16 cellular contexts compared by ENCODE assay signal in the genomic region with DNA sequence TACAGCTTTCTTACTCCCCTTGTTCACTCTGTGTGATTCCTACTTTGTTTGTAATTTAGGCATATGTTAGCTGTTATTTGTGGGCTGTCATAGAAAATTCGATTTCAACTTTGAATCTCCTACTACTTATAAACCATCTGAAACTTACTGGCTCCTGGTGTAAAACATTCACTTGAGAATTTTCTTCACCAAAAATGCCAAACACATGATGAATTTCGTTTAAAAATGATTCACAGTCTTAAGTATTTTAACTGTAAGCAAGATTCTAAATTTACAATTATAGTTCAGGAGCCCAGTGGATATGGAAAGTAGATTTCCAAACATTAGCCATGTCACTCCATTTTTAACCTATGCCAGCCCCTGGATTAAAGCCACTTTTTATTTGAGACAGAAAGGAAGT. TPM values are rescaled to one million over a fixed set of nuclear protein-coding genes. Genes with fewer than 3 reads are reported as not detected.
DNase-seq lines count a peak whose midpoint lies in the region; ATAC-seq and TF ChIP-seq lines count a peak whose summit lies in the region.
"Had no signal": no experiment of that assay in that cellular context is flagged by ENCODE, and none has a peak within 500 bp of the region (broad histone marks: within the 10 kb centered on the region; RNA-seq: fewer than 3 reads in every experiment).

No MANE protein-coding gene starts in this region.

- H3K27ac ChIP-seq in skeletal muscle tissue (ENCODE audit: low read depth, low read length) = peak overlapping the region; percentile 99

- DNase-seq in BJ (ENCODE audit: low read depth) (peak; percentile 68), RPMI8226 (peak; percentile 46), fibroblast of the aortic adventitia (ENCODE audit: low read depth) (peak; percentile 78), progenitor cell of endocrine pancreas (ENCODE audit: low spot score, unreplicated experiment) (no peak), Kasumi-1 (lab: John Stamatoyannopoulos, UW) (no peak), NCI-H2227 (lab: John Stamatoyannopoulos, UW; ENCODE audit: unreplicated experiment) (no peak)
- DNase-seq: activated CD4-positive, alpha-beta T cell treated with anti-CD3 and anti-CD28 coated beads, Interleukin-2, amount 50 U/mL, for 1 hour; activated naive CD4-positive, alpha-beta T cell treated with anti-CD3 and anti-CD28 coated beads for 36 hours; mesendoderm; NCI-H2171; SHP77; stimulated activated CD4-positive, alpha-beta T cell treated with anti-CD3 and anti-CD28 coated beads, Interleukin-12 subunit alpha, Interleukin-12 subunit beta, amount 100 ng/mL, for 4 hours had no signal

- ATAC-seq in GM19395 (IDR thresholded peaks at IDR 0.05; ENCODE audit: unreplicated experiment) = no peak
- ATAC-seq: stimulated activated memory B cell treated with anti-CD40 and anti-IgM and Interleukin-4, amounts not matched to agents 10 μg/mL and 1 μg/mL and 100 μg/mL, for 72 hours had no signal

- no peaks in the 10 kb centered on the region for H3K9me3 Mint-ChIP-seq in progenitor cell of endocrine pancreas (ENCODE audit: low read depth)
- H3K9me3 Mint-ChIP-seq: activated naive CD4-positive, alpha-beta T cell treated with anti-CD3 and anti-CD28 coated beads for 36 hours; IgD-negative memory B cell; stimulated activated memory B cell treated with anti-CD40 and anti-IgM and Interleukin-4, amounts not matched to agents 10 μg/mL and 1 μg/mL and 100 μg/mL, for 72 hours had no signal

- H3K27ac Mint-ChIP-seq in progenitor cell of endocrine pancreas = no peak overlapping the region
- H3K27ac Mint-ChIP-seq: activated naive CD4-positive, alpha-beta T cell treated with anti-CD3 and anti-CD28 coated beads for 36 hours; IgD-negative memory B cell; stimulated activated memory B cell treated with anti-CD40 and anti-IgM and Interleukin-4, amounts not matched to agents 10 μg/mL and 1 μg/mL and 100 μg/mL, for 72 hours had no signal

- POLR2A ChIA-PET in BJ (lab: Charles Lee) = no interaction called here

- H3K36me3 ChIP-seq in BJ (ENCODE audit: control insufficient read depth, insufficient read depth, low read length) = no peaks in the 10 kb centered on the region
- peaks cover 0 to under 1% (median 0%) of the 10 kb centered on the region in 3 donors for H3K36me3 ChIP-seq in skeletal muscle tissue (ENCODE audit: control insufficient read depth in 3 of 3, insufficient read depth in 3 of 3, low read length in 3 of 3)

- peaks cover 14 to 31% (median 22%) of the 10 kb centered on the region in 3 donors for H3K4me1 ChIP-seq in skeletal muscle tissue (ENCODE audit: control insufficient read depth in 3 of 3, insufficient read depth in 3 of 3, low read length in 3 of 3)

- H3K27me3 ChIP-seq in BJ (ENCODE audit: control insufficient read depth, insufficient read depth, low read length) (no peaks in the 10 kb centered on the region), skeletal muscle tissue (ENCODE audit: control insufficient read depth in 3 of 3, insufficient read depth in 3 of 3, low read length in 3 of 3) (no peaks in the 10 kb centered on the region)

- H3K4me3 ChIP-seq in BJ (ENCODE audit: low read depth, low read length) (peak overlapping the region; percentile 45), fibroblast of the aortic adventitia (ENCODE audit: low read depth, low read length) (peak overlapping the region; percentile 79), skeletal muscle tissue (ENCODE audit: low read length in 3 of 3) (peak overlapping the region; percentile 86 to 93 (median 87))

- no peak for TF ChIP-seq CTCF in BJ (IDR thresholded peaks at IDR 0.05; ENCODE audit: insufficient read depth, low read depth, low read length)
- no peak for TF ChIP-seq CTCF in fibroblast of the aortic adventitia (IDR thresholded peaks at IDR 0.05; ENCODE audit: insufficient read depth, low read length)
- TF ChIP-seq CTCF in progenitor cell of endocrine pancreas (IDR thresholded peaks at IDR 0.05; ENCODE audit: unreplicated experiment) = no peak

- CTCF ChIA-PET in BJ (lab: Yijun Ruan, JAX) = interaction anchor here (0.7 to 6.5 kb wide), 4 partner anchors 25 to 92 kb away, joined by 3 to 136 read pairs (median 5); no protein-coding TSS in a partner anchor

- H3K9me3 ChIP-seq in skeletal muscle tissue (ENCODE audit: control insufficient read depth in 3 of 3, low read length in 3 of 3) = no peaks in the 10 kb centered on the region

- H3K4me3 Mint-ChIP-seq in progenitor cell of endocrine pancreas (ENCODE audit: low read depth) = no peak overlapping the region
- H3K4me3 Mint-ChIP-seq: activated naive CD4-positive, alpha-beta T cell treated with anti-CD3 and anti-CD28 coated beads for 36 hours; IgD-negative memory B cell; stimulated activated memory B cell treated with anti-CD40 and anti-IgM and Interleukin-4, amounts not matched to agents 10 μg/mL and 1 μg/mL and 100 μg/mL, for 72 hours had no signal

- H3K36me3 Mint-ChIP-seq in progenitor cell of endocrine pancreas (ENCODE audit: insufficient read depth) = no peaks in the 10 kb centered on the region
- H3K36me3 Mint-ChIP-seq: IgD-negative memory B cell; stimulated activated memory B cell treated with anti-CD40 and anti-IgM and Interleukin-4, amounts not matched to agents 10 μg/mL and 1 μg/mL and 100 μg/mL, for 72 hours had no signal

- peaks cover 26% of the 10 kb centered on the region for H3K27me3 Mint-ChIP-seq in progenitor cell of endocrine pancreas

- peak overlapping the region; percentile 84 to 97 (median 94) for H3K9ac ChIP-seq in skeletal muscle tissue (ENCODE audit: low read depth in 1 of 3, low read length in 3 of 3)

- H3K4me1 Mint-ChIP-seq in progenitor cell of endocrine pancreas (ENCODE audit: low read depth) = peaks cover 10% of the 10 kb centered on the region

RNA-seq across cellular contexts. Expression of gene CPED1, which starts 3.1 kb away (rescaled TPM):
- 18.3 and 22.0 TPM in 2 replicates for polyA plus RNA-seq in BJ (2011; rRNA removed)
- 34.9 and 35.6 TPM in 2 replicates for polyA minus RNA-seq in BJ (2011; rRNA and poly(A)+ RNA removed)
- total RNA-seq in fibroblast of the aortic adventitia (ENCODE audit: low replicate concordance) (30.0 and 119 TPM in 2 replicates), skeletal muscle tissue (14.6 TPM), progenitor cell of endocrine pancreas (0.80 and 1.1 TPM in 2 replicates)
- total RNA-seq: activated naive CD4-positive, alpha-beta T cell treated with anti-CD3 and anti-CD28 coated beads for 36 hours had no signal

RNA-seq across cellular contexts. Expression of gene ING3, which starts 41.0 kb away (rescaled TPM):
- polyA plus RNA-seq in BJ (2011; rRNA removed) = 4.4 and 8.4 TPM in 2 replicates
- 3.1 and 6.5 TPM in 2 replicates for polyA minus RNA-seq in BJ (2011; rRNA and poly(A)+ RNA removed)
- total RNA-seq in fibroblast of the aortic adventitia (ENCODE audit: low replicate concordance) (6.7 and 26.3 TPM in 2 replicates), skeletal muscle tissue (11.5 TPM), progenitor cell of endocrine pancreas (27.4 and 28.3 TPM in 2 replicates)

Comparison
In these comparisons a context has a peak if more than half of its experiments do, and no peak if none do; other contexts are left out.
1. DNase-seq: peak in BJ (single experiment), RPMI8226 (single experiment) and fibroblast of the aortic adventitia (single experiment); none in progenitor cell of endocrine pancreas (single experiment), Kasumi-1 (0 of 2) and NCI-H2227 (single experiment).
2. Peak in every context shown above with its lines, with median percentiles within 50 percentile points of each other: H3K4me3 ChIP-seq.